1 cellular context compared by ENCODE assay signal in the genomic region with DNA sequence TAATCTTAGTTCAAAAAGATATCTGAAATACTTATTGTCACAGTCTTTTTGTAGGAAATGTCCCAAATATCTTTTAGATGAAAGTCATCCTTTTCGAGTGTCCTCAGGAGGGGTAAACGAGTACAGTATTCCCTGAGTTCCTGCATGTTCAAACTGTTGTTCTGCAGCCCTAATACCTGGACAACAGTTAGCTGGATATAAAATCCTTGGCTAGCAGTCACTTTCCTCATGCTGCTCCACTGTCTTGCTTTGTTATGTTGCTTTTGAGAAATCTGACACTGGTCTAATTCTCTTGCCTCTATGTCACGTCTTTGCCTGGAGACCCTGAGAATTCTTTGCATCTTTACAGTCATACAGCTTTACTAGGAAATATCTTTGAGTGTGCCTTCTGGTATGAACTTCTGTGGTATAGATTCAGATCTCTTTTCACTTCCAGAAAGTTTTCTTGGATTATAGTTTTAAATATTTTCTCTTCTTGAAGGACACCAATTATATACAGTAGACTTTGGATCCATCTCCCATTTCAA.
TF ChIP-seq lines count a peak whose summit lies in the region.

No MANE protein-coding gene starts in this region.

TF ChIP-seq in HCT116, 20 proteins besides CTCF, POLR2A, EP300 and RAD21 (continued from another document):
- TF ChIP-seq, protein P1, sequence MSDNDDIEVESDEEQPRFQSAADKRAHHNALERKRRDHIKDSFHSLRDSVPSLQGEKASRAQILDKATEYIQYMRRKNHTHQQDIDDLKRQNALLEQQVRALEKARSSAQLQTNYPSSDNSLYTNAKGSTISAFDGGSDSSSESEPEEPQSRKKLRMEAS (IDR thresholded peaks at IDR 0.05), result no peak
- TF ChIP-seq YY1 (IDR thresholded peaks at IDR 0.05; ENCODE audit: extremely low read depth, insufficient replicate concordance, low read depth, low read length) (no peak), SP1 (IDR thresholded peaks at IDR 0.05; ENCODE audit: low read depth) (no peak), ZBTB33 (IDR thresholded peaks at IDR 0.05; ENCODE audit: extremely low read depth, insufficient replicate concordance, low read length) (no peak), JUND (IDR thresholded peaks at IDR 0.05) (no peak), ELF1 (IDR thresholded peaks at IDR 0.05; ENCODE audit: borderline replicate concordance, low read depth) (no peak), ZNF274 (IDR thresholded peaks at IDR 0.05; ENCODE audit: low read depth, low read length) (no peak), EZH2 (IDR thresholded peaks at IDR 0.05) (no peak)
